In the genomic region with DNA sequence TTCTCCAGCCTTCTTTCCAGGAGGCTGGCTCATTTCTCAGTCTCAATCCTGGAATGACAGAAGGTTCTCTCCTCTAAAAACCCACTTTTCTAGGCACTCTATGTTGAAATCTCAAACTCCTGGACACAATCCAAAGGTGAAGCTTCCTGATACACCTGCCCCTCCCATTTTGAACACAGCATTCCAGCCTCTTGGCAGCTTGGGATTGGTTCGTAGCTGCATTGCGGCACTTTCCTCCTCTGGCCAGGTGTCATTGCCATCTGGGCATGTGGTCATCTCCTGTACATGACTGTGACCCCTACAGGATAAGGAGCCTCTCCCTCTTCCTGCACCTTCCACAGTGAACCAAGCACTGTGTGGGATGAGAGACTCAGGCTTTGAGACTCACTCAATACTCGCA, we compare ENCODE assay signal across 16 cellular contexts.
"Had no signal": no experiment of that assay in that cellular context is flagged by ENCODE, and none has a peak within 500 bp of the region (broad histone marks: within the 10 kb centered on the region; RNA-seq: fewer than 3 reads in every experiment).

No MANE protein-coding gene starts in this region.

- H3K36me3 Mint-ChIP-seq: naive thymus-derived CD8-positive, alpha-beta T cell; stimulated activated naive B cell treated with anti-CD40 and anti-IgM and Interleukin-4, amounts not matched to agents 10 μg/mL and 1 μg/mL and 100 μg/mL, for 72 hours had no signal

- H3K4me3 ChIP-seq: esophagus squamous epithelium, gastroesophageal sphincter, lung, right atrium auricular region, upper lobe of left lung had no signal

- DNase-seq: effector memory CD8-positive, alpha-beta T cell; esophagus squamous epithelium; foreskin fibroblast; glutamatergic neuron; left ventricle myocardium superior; mesendoderm; naive thymus-derived CD8-positive, alpha-beta T cell; stimulated activated CD4-positive, alpha-beta T cell treated with anti-CD3 and anti-CD28 coated beads, Interleukin-4, amount 100 ng/mL, for 4 hours; stimulated activated naive B cell treated with anti-CD40 and anti-IgM and Interleukin-4, amounts not matched to agents 10 μg/mL and 1 μg/mL and 100 μg/mL, for 72 hours; stimulated activated naive CD8-positive, alpha-beta T cell treated with anti-CD3 and anti-CD28 coated beads, Interleukin-15, amount 100 ng/mL, for 72 hours; upper lobe of left lung had no signal

- H3K27ac Mint-ChIP-seq: effector memory CD8-positive, alpha-beta T cell; naive thymus-derived CD8-positive, alpha-beta T cell; stimulated activated naive B cell treated with anti-CD40 and anti-IgM and Interleukin-4, amounts not matched to agents 10 μg/mL and 1 μg/mL and 100 μg/mL, for 72 hours had no signal

- H3K4me1 Mint-ChIP-seq: central memory CD8-positive, alpha-beta T cell; naive thymus-derived CD8-positive, alpha-beta T cell; stimulated activated naive B cell treated with anti-CD40 and anti-IgM and Interleukin-4, amounts not matched to agents 10 μg/mL and 1 μg/mL and 100 μg/mL, for 72 hours had no signal

- H3K9me3 Mint-ChIP-seq: central memory CD8-positive, alpha-beta T cell; effector memory CD8-positive, alpha-beta T cell; naive thymus-derived CD8-positive, alpha-beta T cell; stimulated activated naive B cell treated with anti-CD40 and anti-IgM and Interleukin-4, amounts not matched to agents 10 μg/mL and 1 μg/mL and 100 μg/mL, for 72 hours; stimulated activated naive CD8-positive, alpha-beta T cell treated with anti-CD3 and anti-CD28 coated beads, Interleukin-15, amount 100 ng/mL, for 72 hours had no signal

- H3K27me3 ChIP-seq: right atrium auricular region, upper lobe of left lung had no signal

- H3K27ac ChIP-seq: gastroesophageal sphincter, neutrophil, right atrium auricular region, upper lobe of left lung had no signal

- ATAC-seq: effector memory CD8-positive, alpha-beta T cell; gastroesophageal sphincter; left ventricle myocardium superior; naive thymus-derived CD8-positive, alpha-beta T cell; stimulated activated naive B cell treated with anti-CD40 and anti-IgM and Interleukin-4, amounts not matched to agents 10 μg/mL and 1 μg/mL and 100 μg/mL, for 72 hours; stimulated activated naive CD8-positive, alpha-beta T cell treated with anti-CD3 and anti-CD28 coated beads, Interleukin-15, amount 100 ng/mL, for 72 hours had no signal

- H3K36me3 ChIP-seq: esophagus squamous epithelium, gastroesophageal sphincter, neutrophil, right atrium auricular region, upper lobe of left lung had no signal

- H3K9me3 ChIP-seq: esophagus squamous epithelium, gastroesophageal sphincter, neutrophil, right atrium auricular region, upper lobe of left lung had no signal

- H3K4me1 ChIP-seq: right atrium auricular region, upper lobe of left lung had no signal

- H3K4me3 Mint-ChIP-seq: central memory CD8-positive, alpha-beta T cell; effector memory CD8-positive, alpha-beta T cell; naive thymus-derived CD8-positive, alpha-beta T cell; stimulated activated naive B cell treated with anti-CD40 and anti-IgM and Interleukin-4, amounts not matched to agents 10 μg/mL and 1 μg/mL and 100 μg/mL, for 72 hours; stimulated activated naive CD8-positive, alpha-beta T cell treated with anti-CD3 and anti-CD28 coated beads, Interleukin-15, amount 100 ng/mL, for 72 hours had no signal
